9 cellular contexts compared by ENCODE assay signal in genomic region chr5:132425975-132426524, GRCh38. TPM values are rescaled to one million over a fixed set of nuclear protein-coding genes. Genes with fewer than 3 reads are reported as not detected.
DNase-seq lines count a peak whose midpoint lies in the region; ATAC-seq lines count a peak whose summit lies in the region.
"Had no signal": no experiment of that assay in that cellular context is flagged by ENCODE, and none has a peak within 500 bp of the region (broad histone marks: within the 10 kb centered on the region; RNA-seq: fewer than 3 reads in every experiment).

No MANE protein-coding gene starts in this region.

- H3K4me3 Mint-ChIP-seq in activated T-helper 2 cell treated with anti-CD3 and anti-CD28 coated beads, Interferon-gamma antibody, Interleukin-2, Interleukin-4, amounts not matched to agents 10 μg/mL and 5 μg/mL and 100 μg/mL, durations not matched to agents 14 hours and 24 hours and 36 hours (ENCODE audit: low read depth), result peak overlapping the region; percentile 67

- H3K9ac ChIP-seq in mucosa of rectum (ENCODE audit: low read depth in 1 of 2, low read length in 2 of 2), result peak overlapping the region; percentile 69 to 82

- peaks cover 53% of the 10 kb centered on the region for H3K36me3 Mint-ChIP-seq in activated T-helper 2 cell treated with anti-CD3 and anti-CD28 coated beads, Interferon-gamma antibody, Interleukin-2, Interleukin-4, amounts not matched to agents 10 μg/mL and 5 μg/mL and 100 μg/mL, durations not matched to agents 14 hours and 24 hours and 36 hours (ENCODE audit: low read depth)

- peaks cover 94% of the 10 kb centered on the region for H3K4me1 Mint-ChIP-seq in activated T-helper 2 cell treated with anti-CD3 and anti-CD28 coated beads, Interferon-gamma antibody, Interleukin-2, Interleukin-4, amounts not matched to agents 10 μg/mL and 5 μg/mL and 100 μg/mL, durations not matched to agents 14 hours and 24 hours and 36 hours (ENCODE audit: low read depth)

- H3K4me1 ChIP-seq in ACC112 (ENCODE audit: control insufficient read depth, insufficient read depth, low read length, unreplicated experiment), result peaks cover 85% of the 10 kb centered on the region
- H3K4me1 ChIP-seq in mucosa of rectum (ENCODE audit: control insufficient read depth in 2 of 2, insufficient read depth in 2 of 2, low read length in 2 of 2), result peaks cover 94 to 95% of the 10 kb centered on the region in 2 donors

- H3K27ac ChIP-seq in ACC112 (ENCODE audit: low read depth, low read length) (peak overlapping the region; percentile 96), mucosa of rectum (ENCODE audit: low read depth in 2 of 2, low read length in 2 of 2) (peak overlapping the region; percentile 94)

- H3K36me3 ChIP-seq in ACC112 (ENCODE audit: insufficient read depth, low read length) (no peaks in the 10 kb centered on the region), mucosa of rectum (ENCODE audit: control insufficient read depth in 2 of 2, insufficient read depth in 2 of 2, low read length in 2 of 2) (peaks cover 0 to 3% of the 10 kb centered on the region in 2 donors)
- H3K36me3 ChIP-seq: cardiac muscle cell had no signal

- H3K27me3 Mint-ChIP-seq in activated T-helper 2 cell treated with anti-CD3 and anti-CD28 coated beads, Interferon-gamma antibody, Interleukin-2, Interleukin-4, amounts not matched to agents 10 μg/mL and 5 μg/mL and 100 μg/mL, durations not matched to agents 14 hours and 24 hours and 36 hours (ENCODE audit: low read depth), result no peaks in the 10 kb centered on the region

- H3K9me3 Mint-ChIP-seq in activated T-helper 2 cell treated with anti-CD3 and anti-CD28 coated beads, Interferon-gamma antibody, Interleukin-2, Interleukin-4, amounts not matched to agents 10 μg/mL and 5 μg/mL and 100 μg/mL, durations not matched to agents 14 hours and 24 hours and 36 hours, result no peaks in the 10 kb centered on the region

- H3K4me3 ChIP-seq in ACC112 (ENCODE audit: low read depth, low read length) (peak overlapping the region; percentile 61), mucosa of rectum (ENCODE audit: low read length in 2 of 2) (peak overlapping the region; percentile 20 to 58)
- H3K4me3 ChIP-seq: cardiac muscle cell had no signal

- no peaks in the 10 kb centered on the region for H3K9me3 ChIP-seq in mucosa of rectum (ENCODE audit: control insufficient read depth in 2 of 2, low read length in 2 of 2)

- H2AFZ ChIP-seq in ACC112 (ENCODE audit: low read length, unreplicated experiment), result no peak overlapping the region

- DNase-seq in activated T-helper 2 cell treated with anti-CD3 and anti-CD28 coated beads, Interferon-gamma antibody, Interleukin-2, Interleukin-4, amounts not matched to agents 10 μg/mL and 5 μg/mL and 100 μg/mL, durations not matched to agents 14 hours and 24 hours and 36 hours (ENCODE audit: low spot score), result no peak
- DNase-seq in activated gamma-delta T cell (lab: John Stamatoyannopoulos, UW), result no peak
- no peak for DNase-seq in activated CD4-positive, CD25-positive, alpha-beta regulatory T cell treated with anti-CD3 and anti-CD28 coated beads, Interleukin-2, amount 50 U/mL, for 72 hours

- peak; percentile 10 for ATAC-seq in GM21528 (IDR thresholded peaks at IDR 0.05; ENCODE audit: low FRiP score, unreplicated experiment)
- no peak for ATAC-seq in HG02571 (IDR thresholded peaks at IDR 0.05; ENCODE audit: unreplicated experiment)
- no peak for ATAC-seq in GM19452 (IDR thresholded peaks at IDR 0.05; ENCODE audit: unreplicated experiment)

- H3K27ac Mint-ChIP-seq in activated T-helper 2 cell treated with anti-CD3 and anti-CD28 coated beads, Interferon-gamma antibody, Interleukin-2, Interleukin-4, amounts not matched to agents 10 μg/mL and 5 μg/mL and 100 μg/mL, durations not matched to agents 14 hours and 24 hours and 36 hours, result peak overlapping the region; percentile 96

- peaks cover 40% of the 10 kb centered on the region for H3K79me2 ChIP-seq in ACC112 (ENCODE audit: control insufficient read depth, insufficient read depth, low read length, unreplicated experiment)

- intact Hi-C loops in activated T-helper 2 cell treated with anti-CD3 and anti-CD28 coated beads, Interferon-gamma antibody, Interleukin-2, Interleukin-4, amounts not matched to agents 10 μg/mL and 5 μg/mL and 100 μg/mL, durations not matched to agents 14 hours and 24 hours and 36 hours (cut with micrococcal nuclease), result loop anchor here (1.0 to 10.0 kb wide), 10 partner anchors 11 to 791 kb away; partner anchors contain the start of genes IRF1 and RAPGEF6

- H3K27me3 ChIP-seq in ACC112 (ENCODE audit: insufficient read depth, low read length) (no peaks in the 10 kb centered on the region), mucosa of rectum (ENCODE audit: control insufficient read depth in 2 of 2, insufficient read depth in 2 of 2, low read length in 2 of 2) (no peaks in the 10 kb centered on the region)
- H3K27me3 ChIP-seq: cardiac muscle cell had no signal

RNA-seq across cellular contexts. Expression of gene SLC22A5, which starts 56.5 kb away (rescaled TPM):
- total RNA-seq in activated T-helper 2 cell treated with anti-CD3 and anti-CD28 coated beads, Interferon-gamma antibody, Interleukin-2, Interleukin-4, amounts not matched to agents 10 μg/mL and 5 μg/mL and 100 μg/mL, durations not matched to agents 14 hours and 24 hours and 36 hours, result 4.8 and 5.1 TPM in 2 replicates
